In genomic region chr9:70480405-70480980, GRCh38 we compare ENCODE assay signal across 8 cellular contexts.
A peak's percentile ranks its signal among the peaks of the same experiment; 100 is the strongest.
DNase-seq lines count a peak whose midpoint lies in the region; ATAC-seq and TF ChIP-seq lines count a peak whose summit lies in the region.

No MANE protein-coding gene starts in this region.

- in situ Hi-C loops in gastrocnemius medialis (cut with MboI; ENCODE audit: low sequenced_read_pairs in 4 of 4), result loop anchor here (5.0 to 10.0 kb wide), 5 partner anchors 63 to 126 kb away; partner anchors contain the start of gene KLF9 (in 1 of the 4)

- H3K4me1 Mint-ChIP-seq in activated CD8-positive, alpha-beta T cell treated with anti-CD3 and anti-CD28 coated beads for 36 hours (ENCODE audit: low read depth), result peaks cover 4% of the 10 kb centered on the region

- POLR2A ChIA-PET in activated CD8-positive, alpha-beta T cell treated with anti-CD3 and anti-CD28 coated beads for 36 hours (lab: Charles Lee), result no interaction called here

- H3K36me3 ChIP-seq in hepatocyte (replicated peaks; ENCODE audit: insufficient read depth, low read depth), result no peaks in the 10 kb centered on the region
- H3K36me3 ChIP-seq in gastrocnemius medialis, result no peaks in the 10 kb centered on the region

- H3K4me3 ChIP-seq in hepatocyte, result no peak overlapping the region
- peak overlapping the region; percentile 37 to 45 (median 42) for H3K4me3 ChIP-seq in gastrocnemius medialis

- peak; percentile 63 to 70 for ATAC-seq in gastrocnemius medialis
- ATAC-seq in HG02981 (IDR thresholded peaks at IDR 0.05; ENCODE audit: unreplicated experiment), result no peak
- ATAC-seq in HG02610 (IDR thresholded peaks at IDR 0.05; ENCODE audit: unreplicated experiment), result no peak
- no peak for ATAC-seq in activated CD8-positive, alpha-beta T cell treated with anti-CD3 and anti-CD28 coated beads for 36 hours

- H3K4me1 ChIP-seq in hepatocyte (ENCODE audit: insufficient read depth) (peaks cover 39% of the 10 kb centered on the region), gastrocnemius medialis (peaks cover 79 to 92% of the 10 kb centered on the region in 2 donors)

- H3K9me3 Mint-ChIP-seq in activated CD8-positive, alpha-beta T cell treated with anti-CD3 and anti-CD28 coated beads for 36 hours, result no peaks in the 10 kb centered on the region

- no peaks in the 10 kb centered on the region for H3K9me2 ChIP-seq in hepatocyte (replicated peaks; ENCODE audit: insufficient read depth)

- H3K27ac ChIP-seq in hepatocyte, result peak overlapping the region; percentile 96
- peak overlapping the region; percentile 97 to 99 (median 98) for H3K27ac ChIP-seq in gastrocnemius medialis

- DNase-seq in HCEC 1CT (peak; percentile 87), amygdala (lab: John Stamatoyannopoulos, UW) (peak in 49 of 56 donors; percentile 14 to 86 (median 55)), hepatocyte (ENCODE audit: low spot score) (peak; percentile 87), gastrocnemius medialis (peak; percentile 92 to 97), SKM-1 (lab: John Stamatoyannopoulos, UW; ENCODE audit: unreplicated experiment) (no peak)
- DNase-seq in activated CD8-positive, alpha-beta T cell treated with anti-CD3 and anti-CD28 coated beads for 36 hours, result no peak

- H3K27me3 ChIP-seq in hepatocyte (no peaks in the 10 kb centered on the region), gastrocnemius medialis (no peaks in the 10 kb centered on the region)

- no peaks in the 10 kb centered on the region for H4K20me1 ChIP-seq in hepatocyte (ENCODE audit: insufficient read depth, poor library complexity, severe bottlenecking)

- no peak overlapping the region for H3K4me3 Mint-ChIP-seq in activated CD8-positive, alpha-beta T cell treated with anti-CD3 and anti-CD28 coated beads for 36 hours

- H3K36me3 Mint-ChIP-seq in activated CD8-positive, alpha-beta T cell treated with anti-CD3 and anti-CD28 coated beads for 36 hours (ENCODE audit: low read depth), result no peaks in the 10 kb centered on the region

- no peak overlapping the region for H2AFZ ChIP-seq in hepatocyte

- intact Hi-C loops in gastrocnemius medialis (cut with DNase I; ENCODE audit: low total_unique reads), result loop anchor here (1.0 to 10.0 kb wide), 4 partner anchors 60 to 1096 kb away; partner anchors contain the start of genes KLF9 and SMC5
- intact Hi-C loops in activated CD8-positive, alpha-beta T cell treated with anti-CD3 and anti-CD28 coated beads for 36 hours (cut with micrococcal nuclease), result loop anchor here (10.0 kb wide), 1 partner anchor 126 kb away; no protein-coding TSS in a partner anchor

- WGBS in hepatocyte (ENCODE audit: low lambda C conversion rate, missing lambda C conversion rate), result 12% methylated on average over 15 of the region's 15 CpGs

- H3K27ac Mint-ChIP-seq in activated CD8-positive, alpha-beta T cell treated with anti-CD3 and anti-CD28 coated beads for 36 hours, result no peak overlapping the region

- no peaks in the 10 kb centered on the region for H3K27me3 Mint-ChIP-seq in activated CD8-positive, alpha-beta T cell treated with anti-CD3 and anti-CD28 coated beads for 36 hours

- TF ChIP-seq CTCF in hepatocyte (IDR thresholded peaks at IDR 0.05; ENCODE audit: poor library complexity) (no peak), gastrocnemius medialis (IDR thresholded peaks at IDR 0.05 in 4 of 5, conservative IDR thresholded peaks at IDR 0.05 in 1 of 5) (no peak)
- TF ChIP-seq CTCF in activated CD8-positive, alpha-beta T cell treated with anti-CD3 and anti-CD28 coated beads for 36 hours (IDR thresholded peaks at IDR 0.05), result no peak

- H3K79me2 ChIP-seq in hepatocyte, result no peaks in the 10 kb centered on the region

- peak; percentile 82 to 92 for TF ChIP-seq POLR2A in gastrocnemius medialis (IDR thresholded peaks at IDR 0.05)

- CTCF ChIA-PET in activated CD8-positive, alpha-beta T cell treated with anti-CD3 and anti-CD28 coated beads for 36 hours (lab: Charles Lee), result interaction anchor here (1.0 kb wide), 1 partner anchor 29 kb away, joined by 3 read pairs; no protein-coding TSS in a partner anchor

- peak overlapping the region; percentile 63 for H3K4me2 ChIP-seq in hepatocyte

- no peaks in the 10 kb centered on the region for H3K9me3 ChIP-seq in hepatocyte (ENCODE audit: low read depth)
- no peaks in the 10 kb centered on the region for H3K9me3 ChIP-seq in gastrocnemius medialis

Comparison
In these comparisons a context has a peak if more than half of its experiments do, and no peak if none do; other contexts are left out.
1. DNase-seq: peak in HCEC 1CT (single experiment), amygdala (49 of 56), hepatocyte (single experiment) and gastrocnemius medialis (2 of 2); none in SKM-1 (single experiment) and activated CD8-positive, alpha-beta T cell treated with anti-CD3 and anti-CD28 coated beads for 36 hours (single experiment).
2. ATAC-seq: peak in gastrocnemius medialis (2 of 2); none in HG02981 (single experiment), HG02610 (single experiment) and activated CD8-positive, alpha-beta T cell treated with anti-CD3 and anti-CD28 coated beads for 36 hours (single experiment).